21 cellular contexts compared by ENCODE assay signal in the genomic region with DNA sequence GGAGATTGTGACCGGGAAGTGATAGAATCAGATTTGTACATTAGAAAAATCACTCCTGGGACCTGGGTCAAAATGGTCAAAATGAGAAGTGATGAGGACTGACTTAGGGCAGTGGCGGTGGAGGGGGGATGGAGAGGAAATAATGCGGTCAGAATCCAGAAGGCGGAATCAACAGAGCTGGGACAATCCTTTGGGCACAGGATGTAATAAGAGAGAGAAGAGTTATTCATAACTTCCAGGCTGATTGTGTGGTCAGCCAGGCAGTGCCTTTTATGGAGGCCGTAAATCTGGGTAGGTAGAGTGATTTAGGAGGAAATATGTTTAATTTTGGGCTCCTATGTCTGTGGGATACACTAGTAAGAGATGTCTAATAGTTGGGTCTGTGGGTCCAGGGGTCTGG. TPM values are rescaled to one million over a fixed set of nuclear protein-coding genes. Genes with fewer than 3 reads are reported as not detected.
"Had no signal": no experiment of that assay in that cellular context is flagged by ENCODE, and none has a peak within 500 bp of the region (broad histone marks: within the 10 kb centered on the region; RNA-seq: fewer than 3 reads in every experiment).

No MANE protein-coding gene starts in this region.

- DNase-seq: activated CD4-positive, alpha-beta T cell treated with anti-CD3 and anti-CD28 coated beads for 4 hours; activated CD4-positive, alpha-beta T cell treated with anti-CD3 and anti-CD28 coated beads, Interleukin-2, amount 50 U/mL, for 4 hours; activated effector memory CD4-positive, alpha-beta T cell treated with Interleukin-2 at 50 U/mL for 16 hours; activated naive CD4-positive, alpha-beta T cell treated with Interleukin-2 at 50 U/mL for 16 hours; activated T-cell treated with anti-CD3 and anti-CD28 coated beads for 4 hours; aorta; effector CD4-positive, alpha-beta T cell; foreskin keratinocyte; kidney glomerular epithelial cell; left lung; lower lobe of right lung; mesendoderm; right cardiac atrium; stimulated activated CD4-positive, alpha-beta T cell treated with anti-CD3 and anti-CD28 coated beads, Interleukin-15, amount 100 ng/mL, for 24 hours; stimulated activated CD4-positive, alpha-beta T cell treated with anti-CD3 and anti-CD28 coated beads, Interleukin-2, amount 100 ng/mL, for 24 hours; stimulated activated naive CD4-positive, alpha-beta T cell; T-helper 1 cell; tibial artery had no signal

- H3K27me3 ChIP-seq: esophagus muscularis mucosa, foreskin keratinocyte, left lung, suprapubic skin, tibial artery had no signal

- H3K4me1 ChIP-seq: foreskin keratinocyte had no signal

- ATAC-seq: foreskin keratinocyte, left lung, lower lobe of right lung, right cardiac atrium had no signal

- H3K27ac ChIP-seq: esophagus muscularis mucosa, foreskin keratinocyte, left lung, lower lobe of right lung, suprapubic skin, tibial artery had no signal

- H3K9me3 ChIP-seq: esophagus muscularis mucosa, left lung, lower lobe of right lung, suprapubic skin, tibial artery had no signal

- H3K4me3 ChIP-seq: esophagus muscularis mucosa, left lung, lower lobe of right lung, suprapubic skin, tibial artery had no signal

- H3K36me3 ChIP-seq: esophagus muscularis mucosa, left lung, lower lobe of right lung, suprapubic skin, tibial artery had no signal

RNA-seq across cellular contexts. Expression of a gene that starts 56.3 kb away (rescaled TPM):
- total RNA-seq: mononuclear cell had no signal
